29 cellular contexts compared by ENCODE assay signal in the genomic region with DNA sequence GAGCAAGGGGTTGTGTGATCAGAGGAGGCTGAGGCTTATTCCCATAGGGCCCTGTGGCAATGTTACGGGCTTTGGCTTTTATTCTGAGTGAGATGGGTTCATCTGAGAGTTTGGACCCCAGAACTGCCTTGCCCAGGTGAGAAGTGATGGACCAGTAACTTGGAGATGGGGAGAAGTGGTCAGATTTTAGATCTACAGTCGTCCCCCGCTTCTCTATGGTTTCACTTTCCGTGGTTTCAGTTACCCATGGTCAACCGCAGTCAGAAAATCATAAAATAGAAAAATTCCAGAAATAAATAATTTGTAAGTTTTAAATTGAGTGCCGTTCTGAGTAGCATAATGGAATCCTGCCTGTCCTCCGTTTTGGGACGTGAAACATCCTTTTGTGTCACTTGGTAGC.
"Had no signal": no experiment of that assay in that cellular context is flagged by ENCODE, and none has a peak within 500 bp of the region (broad histone marks: within the 10 kb centered on the region; RNA-seq: fewer than 3 reads in every experiment).

No MANE protein-coding gene starts in this region.

- H3K27ac Mint-ChIP-seq: activated CD4-positive, alpha-beta T cell treated with anti-CD3 and anti-CD28 coated beads for 36 hours; effector memory CD8-positive, alpha-beta T cell; nephron; type B pancreatic cell had no signal

- H3K27me3 ChIP-seq: brain microvascular endothelial cell, gastroesophageal sphincter, hepatocyte, pancreas, uterus had no signal

- H3K9me3 ChIP-seq: gastroesophageal sphincter, pancreas, prostate gland, uterus had no signal

- H3K4me3 Mint-ChIP-seq: activated CD4-positive, alpha-beta T cell treated with anti-CD3 and anti-CD28 coated beads for 36 hours; effector memory CD8-positive, alpha-beta T cell; nephron; stimulated activated effector memory CD8-positive, alpha-beta T cell treated with anti-CD3 and anti-CD28 coated beads, Interleukin-12 subunit alpha, Interleukin-12 subunit beta, amount 100 ng/mL, for 72 hours; stimulated activated naive CD8-positive, alpha-beta T cell treated with anti-CD3 and anti-CD28 coated beads, Interleukin-15, Interleukin-2, amounts not matched to agents 100 ng/mL and 50 ng/mL, for 24 hours; type B pancreatic cell had no signal

- DNase-seq: activated CD4-positive, alpha-beta T cell treated with anti-CD3 and anti-CD28 coated beads for 36 hours; activated CD4-positive, CD25-positive, alpha-beta regulatory T cell; activated CD8-positive, alpha-beta memory T cell treated with anti-CD3 and anti-CD28 coated beads for 24 hours; activated effector memory CD4-positive, alpha-beta T cell treated with Interleukin-2 at 50 U/mL for 16 hours; activated naive CD4-positive, alpha-beta T cell treated with Interleukin-2 at 50 U/mL for 16 hours; amniotic stem cell; brain microvascular endothelial cell; dorsolateral prefrontal cortex; effector memory CD8-positive, alpha-beta T cell; erythroblast; left cardiac atrium; left ventricle myocardium superior; pancreas; retina; stimulated activated CD4-positive, alpha-beta T cell treated with anti-CD3 and anti-CD28 coated beads, Interleukin-12 subunit alpha, Interleukin-12 subunit beta, amount 100 ng/mL, for 4 hours; stimulated activated CD4-positive, alpha-beta T cell treated with anti-CD3 and anti-CD28 coated beads, Interleukin-4, amount 100 ng/mL, for 24 hours; uterus had no signal

- H3K4me3 ChIP-seq: coronary artery, dorsolateral prefrontal cortex, gastroesophageal sphincter, hepatocyte, pancreas, prostate gland, skin epidermis, uterus had no signal

- H3K4me1 ChIP-seq: gastroesophageal sphincter, pancreas, prostate gland, uterus had no signal

- H3K36me3 Mint-ChIP-seq: stimulated activated effector memory CD8-positive, alpha-beta T cell treated with anti-CD3 and anti-CD28 coated beads, Interleukin-12 subunit alpha, Interleukin-12 subunit beta, amount 100 ng/mL, for 72 hours; type B pancreatic cell had no signal

- H3K9me3 Mint-ChIP-seq: effector memory CD8-positive, alpha-beta T cell; nephron; stimulated activated effector memory CD8-positive, alpha-beta T cell treated with anti-CD3 and anti-CD28 coated beads, Interleukin-12 subunit alpha, Interleukin-12 subunit beta, amount 100 ng/mL, for 72 hours; stimulated activated naive CD8-positive, alpha-beta T cell treated with anti-CD3 and anti-CD28 coated beads, Interleukin-15, Interleukin-2, amounts not matched to agents 100 ng/mL and 50 ng/mL, for 24 hours; type B pancreatic cell had no signal

- FAIRE-seq: astrocyte, keratinocyte, pancreas had no signal

- H3K27me3 Mint-ChIP-seq: activated CD4-positive, alpha-beta T cell treated with anti-CD3 and anti-CD28 coated beads for 36 hours; stimulated activated naive CD8-positive, alpha-beta T cell treated with anti-CD3 and anti-CD28 coated beads, Interleukin-15, Interleukin-2, amounts not matched to agents 100 ng/mL and 50 ng/mL, for 24 hours had no signal

- H3K79me2 ChIP-seq: hepatocyte had no signal

- H3K4me2 ChIP-seq: hepatocyte had no signal

- H3K27ac ChIP-seq: brain microvascular endothelial cell, coronary artery, gastroesophageal sphincter, hepatocyte, pancreas, prostate gland, uterus had no signal

- H3K36me3 ChIP-seq: brain microvascular endothelial cell, gastroesophageal sphincter, pancreas, prostate gland, uterus had no signal

- H2AFZ ChIP-seq: hepatocyte had no signal

- H3K4me1 Mint-ChIP-seq: nephron had no signal

- ATAC-seq: activated CD4-positive, alpha-beta T cell treated with anti-CD3 and anti-CD28 coated beads for 36 hours; effector memory CD8-positive, alpha-beta T cell; gastroesophageal sphincter; left cardiac atrium; left ventricle myocardium superior; pancreas; sciatic nerve; stimulated activated effector memory CD8-positive, alpha-beta T cell treated with anti-CD3 and anti-CD28 coated beads, Interleukin-12 subunit alpha, Interleukin-12 subunit beta, amount 100 ng/mL, for 72 hours had no signal
